ENCODE assay signal across 1 cellular context in the genomic region with DNA sequence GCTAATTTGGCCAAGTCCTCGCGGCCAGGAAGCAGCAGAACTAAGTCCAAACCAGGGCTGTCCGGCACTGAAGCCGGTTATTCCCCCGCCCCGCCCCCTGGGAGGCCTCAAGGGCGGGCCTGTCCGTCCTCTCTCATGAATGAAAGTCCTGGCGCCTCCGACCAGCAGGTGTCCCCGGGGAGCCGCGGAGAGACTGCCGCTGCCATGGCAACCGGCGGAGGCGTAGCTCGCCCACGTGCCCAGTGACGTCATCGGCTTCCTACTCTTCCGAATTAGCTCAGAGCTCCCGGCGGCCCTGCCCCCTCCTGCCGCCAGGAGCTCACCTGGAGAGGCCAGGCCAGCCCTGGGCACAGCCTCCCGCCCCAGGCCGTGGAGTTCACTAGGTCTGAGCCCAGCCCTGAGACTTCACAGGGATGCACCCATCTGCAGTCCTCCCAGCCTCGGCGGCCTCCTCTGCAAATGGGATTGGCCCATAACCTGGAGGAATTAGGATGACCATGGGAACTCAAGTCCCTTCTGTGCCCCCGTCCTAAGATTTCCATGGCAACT.
TF ChIP-seq lines count a peak whose summit lies in the region.

No MANE protein-coding gene starts in this region.

TF ChIP-seq in K562, 482 proteins besides CTCF, POLR2A, EP300 and RAD21 (continued from another document and continues in another):
- TF ChIP-seq TBL1XR1 (IDR thresholded peaks at IDR 0.05; ENCODE audit: low read length in 2 of 2) (peak in 1 of 2 experiments; percentile 31; a peak in 1 of 4 replicates), HDAC8 (tag; IDR thresholded peaks at IDR 0.05) (no peak), SMAD4 (CRISPR knock-in tag; conservative IDR thresholded peaks at IDR 0.05) (peak; percentile 30; the same call in 1 of the 2 replicates), MEIS2 (IDR thresholded peaks at IDR 0.05; ENCODE audit: partially characterized antibody) (peak; percentile 31), RNF2 (IDR thresholded peaks at IDR 0.05) (peak; percentile 45; the same call in 1 of the 2 replicates), GABPB1 (CRISPR knock-in tag; IDR thresholded peaks at IDR 0.05) (no peak; the same call in 1 of the 2 replicates), ELF1 (tag; IDR thresholded peaks at IDR 0.05) (peak; percentile 59), ELF4 (CRISPR knock-in tag; IDR thresholded peaks at IDR 0.05) (no peak), CREB1 (IDR thresholded peaks at IDR 0.05) (peak; percentile 90), CREB1 (CRISPR knock-in tag; IDR thresholded peaks at IDR 0.05) (peak; percentile 95), KHSRP (IDR thresholded peaks at IDR 0.05) (peak; percentile 92), HDAC2 (IDR thresholded peaks at IDR 0.05) (peak; percentile 61; the same call in 1 of the 2 replicates), XRCC4 (IDR thresholded peaks at IDR 0.05; ENCODE audit: extremely low read depth, insufficient read depth, insufficient read length) (no peak), ERF (CRISPR knock-in tag; IDR thresholded peaks at IDR 0.05) (peak; percentile 49; the same call in 1 of the 2 replicates), HNRNPLL (IDR thresholded peaks at IDR 0.05; ENCODE audit: low read depth, low read length, poor library complexity, severe bottlenecking) (peak; percentile 37), RB1 (IDR thresholded peaks at IDR 0.05; ENCODE audit: low read depth) (peak; percentile 93), L3MBTL2 (IDR thresholded peaks at IDR 0.05) (peak; percentile 53), HCFC1 (IDR thresholded peaks at IDR 0.05; ENCODE audit: low read depth, low read length) (peak; percentile 52; the same call in 1 of the 2 replicates), RFX5 (IDR thresholded peaks at IDR 0.05; ENCODE audit: low read depth, low read length) (peak; percentile 82; the same call in 1 of the 2 replicates), RFX1 (IDR thresholded peaks at IDR 0.05) (peak; percentile 99), ATF1 (CRISPR knock-in tag; IDR thresholded peaks at IDR 0.05) (peak; percentile 72), ATF1 (tag; IDR thresholded peaks at IDR 0.05) (peak; percentile 99), ZNF644 (tag; IDR thresholded peaks at IDR 0.05; ENCODE audit: low read depth) (no peak), TARDBP (IDR thresholded peaks at IDR 0.05) (peak; percentile 85; the same call in 1 of the 2 replicates), RBM22 (IDR thresholded peaks at IDR 0.05; ENCODE audit: low read depth, low read length, poor library complexity, severe bottlenecking) (peak; percentile 98), CC2D1A (IDR thresholded peaks at IDR 0.05) (peak; percentile 32; the same call in 1 of the 2 replicates), ZFP1 (CRISPR knock-in tag; IDR thresholded peaks at IDR 0.05) (no peak), FOS (IDR thresholded peaks at IDR 0.05; ENCODE audit: extremely low read depth, insufficient read length) (peak; percentile 21), RAD51 (IDR thresholded peaks at IDR 0.05; ENCODE audit: borderline replicate concordance, low read depth) (peak; percentile 93), MAZ (CRISPR knock-in tag; conservative IDR thresholded peaks at IDR 0.05 in 1 of 2, IDR thresholded peaks at IDR 0.05 in 1 of 2) (peak; percentile 63 to 81; a peak in 3 of 4 replicates)
- TF ChIP-seq, protein P1, sequence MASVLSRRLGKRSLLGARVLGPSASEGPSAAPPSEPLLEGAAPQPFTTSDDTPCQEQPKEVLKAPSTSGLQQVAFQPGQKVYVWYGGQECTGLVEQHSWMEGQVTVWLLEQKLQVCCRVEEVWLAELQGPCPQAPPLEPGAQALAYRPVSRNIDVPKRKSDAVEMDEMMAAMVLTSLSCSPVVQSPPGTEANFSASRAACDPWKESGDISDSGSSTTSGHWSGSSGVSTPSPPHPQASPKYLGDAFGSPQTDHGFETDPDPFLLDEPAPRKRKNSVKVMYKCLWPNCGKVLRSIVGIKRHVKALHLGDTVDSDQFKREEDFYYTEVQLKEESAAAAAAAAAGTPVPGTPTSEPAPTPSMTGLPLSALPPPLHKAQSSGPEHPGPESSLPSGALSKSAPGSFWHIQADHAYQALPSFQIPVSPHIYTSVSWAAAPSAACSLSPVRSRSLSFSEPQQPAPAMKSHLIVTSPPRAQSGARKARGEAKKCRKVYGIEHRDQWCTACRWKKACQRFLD (CRISPR knock-in tag; IDR thresholded peaks at IDR 0.05) = peak; percentile 50; the same call in 1 of the 2 replicates
- TF ChIP-seq, protein P2, sequence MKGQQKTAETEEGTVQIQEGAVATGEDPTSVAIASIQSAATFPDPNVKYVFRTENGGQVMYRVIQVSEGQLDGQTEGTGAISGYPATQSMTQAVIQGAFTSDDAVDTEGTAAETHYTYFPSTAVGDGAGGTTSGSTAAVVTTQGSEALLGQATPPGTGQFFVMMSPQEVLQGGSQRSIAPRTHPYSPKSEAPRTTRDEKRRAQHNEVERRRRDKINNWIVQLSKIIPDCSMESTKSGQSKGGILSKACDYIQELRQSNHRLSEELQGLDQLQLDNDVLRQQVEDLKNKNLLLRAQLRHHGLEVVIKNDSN (CRISPR knock-in tag; IDR thresholded peaks at IDR 0.05) = peak; percentile 99
- TF ChIP-seq, protein P3, sequence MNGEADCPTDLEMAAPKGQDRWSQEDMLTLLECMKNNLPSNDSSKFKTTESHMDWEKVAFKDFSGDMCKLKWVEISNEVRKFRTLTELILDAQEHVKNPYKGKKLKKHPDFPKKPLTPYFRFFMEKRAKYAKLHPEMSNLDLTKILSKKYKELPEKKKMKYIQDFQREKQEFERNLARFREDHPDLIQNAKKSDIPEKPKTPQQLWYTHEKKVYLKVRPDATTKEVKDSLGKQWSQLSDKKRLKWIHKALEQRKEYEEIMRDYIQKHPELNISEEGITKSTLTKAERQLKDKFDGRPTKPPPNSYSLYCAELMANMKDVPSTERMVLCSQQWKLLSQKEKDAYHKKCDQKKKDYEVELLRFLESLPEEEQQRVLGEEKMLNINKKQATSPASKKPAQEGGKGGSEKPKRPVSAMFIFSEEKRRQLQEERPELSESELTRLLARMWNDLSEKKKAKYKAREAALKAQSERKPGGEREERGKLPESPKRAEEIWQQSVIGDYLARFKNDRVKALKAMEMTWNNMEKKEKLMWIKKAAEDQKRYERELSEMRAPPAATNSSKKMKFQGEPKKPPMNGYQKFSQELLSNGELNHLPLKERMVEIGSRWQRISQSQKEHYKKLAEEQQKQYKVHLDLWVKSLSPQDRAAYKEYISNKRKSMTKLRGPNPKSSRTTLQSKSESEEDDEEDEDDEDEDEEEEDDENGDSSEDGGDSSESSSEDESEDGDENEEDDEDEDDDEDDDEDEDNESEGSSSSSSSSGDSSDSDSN (IDR thresholded peaks at IDR 0.05; ENCODE audit: borderline replicate concordance in 1 of 2, low read depth in 2 of 2, low read length in 2 of 2) = 0 out of 4 replicates have a peak, but pooled peaks of 1 of the 2 experiments have one; percentile 36
- TF ChIP-seq, protein P4, sequence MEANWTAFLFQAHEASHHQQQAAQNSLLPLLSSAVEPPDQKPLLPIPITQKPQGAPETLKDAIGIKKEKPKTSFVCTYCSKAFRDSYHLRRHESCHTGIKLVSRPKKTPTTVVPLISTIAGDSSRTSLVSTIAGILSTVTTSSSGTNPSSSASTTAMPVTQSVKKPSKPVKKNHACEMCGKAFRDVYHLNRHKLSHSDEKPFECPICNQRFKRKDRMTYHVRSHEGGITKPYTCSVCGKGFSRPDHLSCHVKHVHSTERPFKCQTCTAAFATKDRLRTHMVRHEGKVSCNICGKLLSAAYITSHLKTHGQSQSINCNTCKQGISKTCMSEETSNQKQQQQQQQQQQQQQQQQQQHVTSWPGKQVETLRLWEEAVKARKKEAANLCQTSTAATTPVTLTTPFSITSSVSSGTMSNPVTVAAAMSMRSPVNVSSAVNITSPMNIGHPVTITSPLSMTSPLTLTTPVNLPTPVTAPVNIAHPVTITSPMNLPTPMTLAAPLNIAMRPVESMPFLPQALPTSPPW (CRISPR knock-in tag; IDR thresholded peaks at IDR 0.05) = peak; percentile 81
- TF ChIP-seq, protein P5, sequence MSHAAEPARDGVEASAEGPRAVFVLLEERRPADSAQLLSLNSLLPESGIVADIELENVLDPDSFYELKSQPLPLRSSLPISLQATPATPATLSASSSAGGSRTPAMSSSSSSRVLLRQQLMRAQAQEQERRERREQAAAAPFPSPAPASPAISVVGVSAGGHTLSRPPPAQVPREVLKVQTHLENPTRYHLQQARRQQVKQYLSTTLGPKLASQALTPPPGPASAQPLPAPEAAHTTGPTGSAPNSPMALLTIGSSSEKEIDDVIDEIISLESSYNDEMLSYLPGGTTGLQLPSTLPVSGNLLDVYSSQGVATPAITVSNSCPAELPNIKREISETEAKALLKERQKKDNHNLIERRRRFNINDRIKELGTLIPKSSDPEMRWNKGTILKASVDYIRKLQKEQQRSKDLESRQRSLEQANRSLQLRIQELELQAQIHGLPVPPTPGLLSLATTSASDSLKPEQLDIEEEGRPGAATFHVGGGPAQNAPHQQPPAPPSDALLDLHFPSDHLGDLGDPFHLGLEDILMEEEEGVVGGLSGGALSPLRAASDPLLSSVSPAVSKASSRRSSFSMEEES (CRISPR knock-in tag; IDR thresholded peaks at IDR 0.05) = peak; percentile 25; the same call in 1 of the 2 replicates
- TF ChIP-seq, protein P6, sequence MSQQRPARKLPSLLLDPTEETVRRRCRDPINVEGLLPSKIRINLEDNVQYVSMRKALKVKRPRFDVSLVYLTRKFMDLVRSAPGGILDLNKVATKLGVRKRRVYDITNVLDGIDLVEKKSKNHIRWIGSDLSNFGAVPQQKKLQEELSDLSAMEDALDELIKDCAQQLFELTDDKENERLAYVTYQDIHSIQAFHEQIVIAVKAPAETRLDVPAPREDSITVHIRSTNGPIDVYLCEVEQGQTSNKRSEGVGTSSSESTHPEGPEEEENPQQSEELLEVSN (IDR thresholded peaks at IDR 0.05; ENCODE audit: borderline replicate concordance in 1 of 2, extremely low read depth in 1 of 2, insufficient read depth in 1 of 2, insufficient read length in 1 of 2, low read depth in 1 of 2, low read length in 1 of 2, poor library complexity in 1 of 2, severe bottlenecking in 1 of 2) = peak in 1 of 2 experiments; percentile 3
- TF ChIP-seq, protein P7, sequence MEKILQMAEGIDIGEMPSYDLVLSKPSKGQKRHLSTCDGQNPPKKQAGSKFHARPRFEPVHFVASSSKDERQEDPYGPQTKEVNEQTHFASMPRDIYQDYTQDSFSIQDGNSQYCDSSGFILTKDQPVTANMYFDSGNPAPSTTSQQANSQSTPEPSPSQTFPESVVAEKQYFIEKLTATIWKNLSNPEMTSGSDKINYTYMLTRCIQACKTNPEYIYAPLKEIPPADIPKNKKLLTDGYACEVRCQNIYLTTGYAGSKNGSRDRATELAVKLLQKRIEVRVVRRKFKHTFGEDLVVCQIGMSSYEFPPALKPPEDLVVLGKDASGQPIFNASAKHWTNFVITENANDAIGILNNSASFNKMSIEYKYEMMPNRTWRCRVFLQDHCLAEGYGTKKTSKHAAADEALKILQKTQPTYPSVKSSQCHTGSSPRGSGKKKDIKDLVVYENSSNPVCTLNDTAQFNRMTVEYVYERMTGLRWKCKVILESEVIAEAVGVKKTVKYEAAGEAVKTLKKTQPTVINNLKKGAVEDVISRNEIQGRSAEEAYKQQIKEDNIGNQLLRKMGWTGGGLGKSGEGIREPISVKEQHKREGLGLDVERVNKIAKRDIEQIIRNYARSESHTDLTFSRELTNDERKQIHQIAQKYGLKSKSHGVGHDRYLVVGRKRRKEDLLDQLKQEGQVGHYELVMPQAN (IDR thresholded peaks at IDR 0.05; ENCODE audit: borderline replicate concordance) = peak; percentile 74; the same call in 1 of the 2 replicates
- TF ChIP-seq, protein P8, sequence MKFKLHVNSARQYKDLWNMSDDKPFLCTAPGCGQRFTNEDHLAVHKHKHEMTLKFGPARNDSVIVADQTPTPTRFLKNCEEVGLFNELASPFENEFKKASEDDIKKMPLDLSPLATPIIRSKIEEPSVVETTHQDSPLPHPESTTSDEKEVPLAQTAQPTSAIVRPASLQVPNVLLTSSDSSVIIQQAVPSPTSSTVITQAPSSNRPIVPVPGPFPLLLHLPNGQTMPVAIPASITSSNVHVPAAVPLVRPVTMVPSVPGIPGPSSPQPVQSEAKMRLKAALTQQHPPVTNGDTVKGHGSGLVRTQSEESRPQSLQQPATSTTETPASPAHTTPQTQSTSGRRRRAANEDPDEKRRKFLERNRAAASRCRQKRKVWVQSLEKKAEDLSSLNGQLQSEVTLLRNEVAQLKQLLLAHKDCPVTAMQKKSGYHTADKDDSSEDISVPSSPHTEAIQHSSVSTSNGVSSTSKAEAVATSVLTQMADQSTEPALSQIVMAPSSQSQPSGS (CRISPR knock-in tag; IDR thresholded peaks at IDR 0.05) = peak; percentile 93; the same call in 1 of the 2 replicates
- TF ChIP-seq, protein P9, sequence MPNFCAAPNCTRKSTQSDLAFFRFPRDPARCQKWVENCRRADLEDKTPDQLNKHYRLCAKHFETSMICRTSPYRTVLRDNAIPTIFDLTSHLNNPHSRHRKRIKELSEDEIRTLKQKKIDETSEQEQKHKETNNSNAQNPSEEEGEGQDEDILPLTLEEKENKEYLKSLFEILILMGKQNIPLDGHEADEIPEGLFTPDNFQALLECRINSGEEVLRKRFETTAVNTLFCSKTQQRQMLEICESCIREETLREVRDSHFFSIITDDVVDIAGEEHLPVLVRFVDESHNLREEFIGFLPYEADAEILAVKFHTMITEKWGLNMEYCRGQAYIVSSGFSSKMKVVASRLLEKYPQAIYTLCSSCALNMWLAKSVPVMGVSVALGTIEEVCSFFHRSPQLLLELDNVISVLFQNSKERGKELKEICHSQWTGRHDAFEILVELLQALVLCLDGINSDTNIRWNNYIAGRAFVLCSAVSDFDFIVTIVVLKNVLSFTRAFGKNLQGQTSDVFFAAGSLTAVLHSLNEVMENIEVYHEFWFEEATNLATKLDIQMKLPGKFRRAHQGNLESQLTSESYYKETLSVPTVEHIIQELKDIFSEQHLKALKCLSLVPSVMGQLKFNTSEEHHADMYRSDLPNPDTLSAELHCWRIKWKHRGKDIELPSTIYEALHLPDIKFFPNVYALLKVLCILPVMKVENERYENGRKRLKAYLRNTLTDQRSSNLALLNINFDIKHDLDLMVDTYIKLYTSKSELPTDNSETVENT (CRISPR knock-in tag; IDR thresholded peaks at IDR 0.05) = 0 out of 2 replicates have a peak, but pooled peaks have one; percentile 34
- TF ChIP-seq, protein P10, sequence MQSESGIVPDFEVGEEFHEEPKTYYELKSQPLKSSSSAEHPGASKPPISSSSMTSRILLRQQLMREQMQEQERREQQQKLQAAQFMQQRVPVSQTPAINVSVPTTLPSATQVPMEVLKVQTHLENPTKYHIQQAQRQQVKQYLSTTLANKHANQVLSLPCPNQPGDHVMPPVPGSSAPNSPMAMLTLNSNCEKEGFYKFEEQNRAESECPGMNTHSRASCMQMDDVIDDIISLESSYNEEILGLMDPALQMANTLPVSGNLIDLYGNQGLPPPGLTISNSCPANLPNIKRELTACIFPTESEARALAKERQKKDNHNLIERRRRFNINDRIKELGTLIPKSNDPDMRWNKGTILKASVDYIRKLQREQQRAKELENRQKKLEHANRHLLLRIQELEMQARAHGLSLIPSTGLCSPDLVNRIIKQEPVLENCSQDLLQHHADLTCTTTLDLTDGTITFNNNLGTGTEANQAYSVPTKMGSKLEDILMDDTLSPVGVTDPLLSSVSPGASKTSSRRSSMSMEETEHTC (IDR thresholded peaks at IDR 0.05) = peak; percentile 74; the same call in 1 of the 2 replicates
- TF ChIP-seq, protein P11, sequence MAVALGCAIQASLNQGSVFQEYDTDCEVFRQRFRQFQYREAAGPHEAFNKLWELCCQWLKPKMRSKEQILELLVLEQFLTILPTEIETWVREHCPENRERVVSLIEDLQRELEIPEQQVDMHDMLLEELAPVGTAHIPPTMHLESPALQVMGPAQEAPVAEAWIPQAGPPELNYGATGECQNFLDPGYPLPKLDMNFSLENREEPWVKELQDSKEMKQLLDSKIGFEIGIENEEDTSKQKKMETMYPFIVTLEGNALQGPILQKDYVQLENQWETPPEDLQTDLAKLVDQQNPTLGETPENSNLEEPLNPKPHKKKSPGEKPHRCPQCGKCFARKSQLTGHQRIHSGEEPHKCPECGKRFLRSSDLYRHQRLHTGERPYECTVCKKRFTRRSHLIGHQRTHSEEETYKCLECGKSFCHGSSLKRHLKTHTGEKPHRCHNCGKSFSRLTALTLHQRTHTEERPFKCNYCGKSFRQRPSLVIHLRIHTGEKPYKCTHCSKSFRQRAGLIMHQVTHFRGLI (CRISPR knock-in tag; IDR thresholded peaks at IDR 0.05) = peak; percentile 23; the same call in 1 of the 2 replicates
